ENCODE assay signal across 8 cellular contexts in the genomic region with DNA sequence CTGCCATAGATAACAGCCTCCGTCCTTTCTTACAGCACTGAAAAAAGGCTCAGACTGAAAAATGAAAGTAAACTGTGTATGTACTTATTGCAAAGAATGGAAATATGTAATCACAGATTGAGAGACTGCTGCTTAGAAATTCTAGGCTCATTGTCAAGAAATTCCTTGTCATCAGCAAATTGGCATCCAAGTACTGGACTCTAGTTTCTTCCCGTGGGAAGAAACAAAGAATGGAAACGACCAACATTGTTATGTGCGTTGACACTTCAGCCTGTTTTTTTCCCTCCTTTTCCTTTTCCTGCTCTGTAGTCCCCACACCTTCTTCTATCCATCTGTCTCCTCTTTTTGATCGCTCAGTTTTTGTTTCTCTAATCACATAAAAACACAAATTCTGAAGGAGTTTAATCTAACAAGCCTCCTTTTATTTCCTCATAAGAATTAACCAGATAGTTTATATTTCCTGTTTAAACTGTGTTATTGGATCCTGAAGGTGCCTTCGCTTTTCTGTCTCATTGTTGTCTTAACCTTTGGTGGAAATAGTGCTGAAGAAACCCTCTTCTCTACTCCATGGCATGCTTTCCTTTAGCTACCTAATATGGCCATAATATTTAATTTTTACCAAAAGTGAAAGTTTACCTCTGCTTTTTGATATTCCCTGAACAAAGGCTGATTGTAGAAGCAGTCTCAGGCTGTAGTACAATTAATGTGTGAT. TPM values are rescaled to one million over a fixed set of nuclear protein-coding genes. Genes with fewer than 3 reads are reported as not detected.
DNase-seq lines count a peak whose midpoint lies in the region; ATAC-seq and TF ChIP-seq lines count a peak whose summit lies in the region.

No MANE protein-coding gene starts in this region.

- DNase-seq in ELR (ENCODE audit: low read depth), result peak; percentile 63
- DNase-seq in activated B cell treated with CpG ODN at 0.5 μM for 24 hours, result no peak
- peak; percentile 31 for DNase-seq in hepatic stellate cell (ENCODE audit: low spot score)
- peak; percentile 79 for DNase-seq in stromal cell of bone marrow (ENCODE audit: low read depth)
- DNase-seq in occipital lobe (lab: John Stamatoyannopoulos, UW), result no peak
- DNase-seq in NCI-H1048 (lab: John Stamatoyannopoulos, UW), result no peak

- ATAC-seq in HG02571 (IDR thresholded peaks at IDR 0.05; ENCODE audit: unreplicated experiment) (peak; percentile 66), activated B cell treated with CpG ODN at 0.5 μM for 24 hours (ENCODE audit: low read depth) (peak; percentile 69), HG03139 (IDR thresholded peaks at IDR 0.05; ENCODE audit: unreplicated experiment) (no peak)

- CTCF ChIA-PET in activated B cell treated with CpG ODN at 0.5 μM for 24 hours (lab: Charles Lee), result no interaction called here

- intact Hi-C loops in activated B cell treated with CpG ODN at 0.5 μM for 24 hours (cut with micrococcal nuclease), result loop anchor here (2.0 to 5.0 kb wide), 2 partner anchors 41 to 49 kb away; partner anchors contain the start of gene CASP4

- H3K27me3 Mint-ChIP-seq in activated B cell treated with CpG ODN at 0.5 μM for 24 hours, result no peaks in the 10 kb centered on the region

- TF ChIP-seq CTCF in activated B cell treated with CpG ODN at 0.5 μM for 24 hours (IDR thresholded peaks at IDR 0.05), result no peak

- H3K4me1 Mint-ChIP-seq in activated B cell treated with CpG ODN at 0.5 μM for 24 hours, result peaks cover 74% of the 10 kb centered on the region

- H3K4me3 Mint-ChIP-seq in activated B cell treated with CpG ODN at 0.5 μM for 24 hours, result peak overlapping the region; percentile 87

- H3K36me3 Mint-ChIP-seq in activated B cell treated with CpG ODN at 0.5 μM for 24 hours (ENCODE audit: low read depth), result no peaks in the 10 kb centered on the region

- POLR2A ChIA-PET in activated B cell treated with CpG ODN at 0.5 μM for 24 hours (lab: Charles Lee), result no interaction called here

- H3K9me3 Mint-ChIP-seq in activated B cell treated with CpG ODN at 0.5 μM for 24 hours, result peaks cover 2% of the 10 kb centered on the region

- H3K27ac Mint-ChIP-seq in activated B cell treated with CpG ODN at 0.5 μM for 24 hours, result peak overlapping the region; percentile 92

RNA-seq across cellular contexts. Expression of gene CASP12, which starts 20.0 kb away (rescaled TPM):
- total RNA-seq in activated B cell treated with CpG ODN at 0.5 μM for 24 hours (not detected in 2 replicates), occipital lobe (not detected)

RNA-seq across cellular contexts. Expression of gene CASP4, which starts 50.1 kb away (rescaled TPM):
- total RNA-seq in activated B cell treated with CpG ODN at 0.5 μM for 24 hours (87.8 and 88.7 TPM in 2 replicates), occipital lobe (1.9 TPM)

Comparison
In these comparisons a context has a peak if more than half of its experiments do, and no peak if none do; other contexts are left out.
1. DNase-seq: peak in ELR (single experiment), hepatic stellate cell (single experiment) and stromal cell of bone marrow (single experiment); none in activated B cell treated with CpG ODN at 0.5 μM for 24 hours (single experiment), occipital lobe (single experiment) and NCI-H1048 (single experiment).
2. RNA of gene CASP4, which starts 50.1 kb away (total RNA-seq): 87.8 to 88.7 TPM in activated B cell treated with CpG ODN at 0.5 μM for 24 hours; 1.9 TPM in occipital lobe (single experiment); every median in the first group is over 10 times any median in the second.